Comparison of ENCODE assay signal across 27 cellular contexts in the genomic region with DNA sequence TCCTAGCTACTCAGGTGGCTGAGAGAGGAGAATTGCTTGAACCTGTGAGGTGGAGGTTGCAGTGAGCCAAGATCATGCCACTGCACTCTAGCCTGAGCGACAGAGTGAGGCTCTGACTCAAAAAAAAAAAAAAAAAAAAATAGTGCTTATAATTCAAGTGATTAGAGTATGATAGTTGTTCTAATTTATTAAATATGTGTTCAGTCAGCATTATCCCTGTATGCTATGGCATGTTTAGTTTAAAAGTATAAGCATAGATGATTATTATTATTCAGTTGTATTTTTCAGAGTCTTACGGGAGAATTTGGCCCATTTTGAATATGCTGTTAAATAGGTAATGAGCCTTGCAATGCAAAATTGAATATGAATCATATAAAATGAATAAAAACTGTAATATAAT.
DNase-seq lines count a peak whose midpoint lies in the region; ATAC-seq, FAIRE-seq and TF ChIP-seq lines count a peak whose summit lies in the region.
"Had no signal": no experiment of that assay in that cellular context is flagged by ENCODE, and none has a peak within 500 bp of the region (broad histone marks: within the 10 kb centered on the region; RNA-seq: fewer than 3 reads in every experiment).

No MANE protein-coding gene starts in this region.

- H3K79me2 ChIP-seq in HepG2 (ENCODE audit: insufficient read depth, low read length) = no peaks in the 10 kb centered on the region

- H3K9me1 ChIP-seq in IMR-90 (ENCODE audit: insufficient read depth, low read length) = peaks cover 8% of the 10 kb centered on the region; the same call in 1 of the 2 replicates

- TF ChIP-seq POLR2A in HepG2 (IDR thresholded peaks at IDR 0.05; ENCODE audit: insufficient read depth in 1 of 2, low read depth in 2 of 2, low read length in 2 of 2) (no peak), right lobe of liver (IDR thresholded peaks at IDR 0.05) (no peak), IMR-90 (IDR thresholded peaks at IDR 0.05; ENCODE audit: low read depth, low read length) (no peak)

- peaks cover 8% of the 10 kb centered on the region for H3K4me1 Mint-ChIP-seq in CD4-positive, alpha-beta T cell (ENCODE audit: low read depth)
- H3K4me1 Mint-ChIP-seq in immature natural killer cell = peaks cover 6 to 38% of the 10 kb centered on the region in 2 donors

- no peak overlapping the region for H3K4me3 Mint-ChIP-seq in CD4-positive, alpha-beta T cell
- no peak overlapping the region for H3K4me3 Mint-ChIP-seq in immature natural killer cell
- H3K4me3 Mint-ChIP-seq: B cell; CD8-positive, alpha-beta T cell had no signal

- H4K91ac ChIP-seq in IMR-90 (ENCODE audit: insufficient read depth, low read depth, low read length) = no peak overlapping the region

- H3K4me1 ChIP-seq in HepG2 (ENCODE audit: insufficient read depth, low read length) = peaks cover 10% of the 10 kb centered on the region; the same call in 1 of the 2 replicates
- H3K4me1 ChIP-seq in right lobe of liver = no peaks in the 10 kb centered on the region
- H3K4me1 ChIP-seq in IMR-90 (ENCODE audit: control insufficient read depth, insufficient read depth, low read length) = no peaks in the 10 kb centered on the region
- H3K4me1 ChIP-seq: BLaER1 treated with 17β-estradiol and CSF1 and Interleukin-3, amounts not matched to agents 10 nM and 100 nM had no signal

- no TSS peak for BruUV-seq in HepG2 (replicated peaks; lab: Mats Ljungman, UMichigan)
- BruUV-seq in IMR-90 (replicated peaks; lab: Mats Ljungman, UMichigan) = no TSS peak

- H3K9me3 ChIP-seq in HepG2 (ENCODE audit: low read length) (no peaks in the 10 kb centered on the region), right lobe of liver (no peaks in the 10 kb centered on the region), IMR-90 (ENCODE audit: control insufficient read depth, insufficient read depth, low read length) (no peaks in the 10 kb centered on the region)
- H3K9me3 ChIP-seq in CD4-positive, alpha-beta T cell (ENCODE audit: control insufficient read depth, low read length) = no peaks in the 10 kb centered on the region
- H3K9me3 ChIP-seq: BLaER1 treated with 17β-estradiol and CSF1 and Interleukin-3, amounts not matched to agents 10 nM and 100 nM; Caco-2 had no signal

- H3K9ac ChIP-seq in HepG2 (ENCODE audit: insufficient read depth, low read depth, low read length) = no peak overlapping the region
- no peak overlapping the region for H3K9ac ChIP-seq in IMR-90 (ENCODE audit: low read depth, low read length)
- H3K9ac ChIP-seq: BLaER1 treated with 17β-estradiol and CSF1 and Interleukin-3, amounts not matched to agents 10 nM and 100 nM had no signal

- no peak for FAIRE-seq in HepG2 (lab: Jason Lieb, UNC)
- FAIRE-seq: A204.1, D721Med, GM12878, GM12892, GM18507 had no signal

- H3K36me3 ChIP-seq in HepG2 (replicated peaks in 1 of 2; ENCODE audit: control insufficient read depth in 1 of 2, insufficient read depth in 2 of 2, low read length in 2 of 2) (peaks cover 11 to 43% of the 10 kb centered on the region in 2 experiments), right lobe of liver (peaks cover 0 to 48% (median 6%) of the 10 kb centered on the region in 4 donors), IMR-90 (ENCODE audit: control insufficient read depth, insufficient read depth, low read length) (peaks cover 18% of the 10 kb centered on the region)

- TF ChIP-seq CTCF in HepG2 (CRISPR knock-in tag; IDR thresholded peaks at IDR 0.05) (no peak), right lobe of liver (IDR thresholded peaks at IDR 0.05) (no peak), IMR-90 (conservative IDR thresholded peaks at IDR 0.05; ENCODE audit: low read depth, low read length) (no peak)
- no peak for TF ChIP-seq CTCF in CD4-positive, alpha-beta T cell (IDR thresholded peaks at IDR 0.05)

- no peak overlapping the region for H3K56ac ChIP-seq in IMR-90 (ENCODE audit: extremely low read depth, insufficient read depth, low read length)

- H3K79me1 ChIP-seq in IMR-90 (ENCODE audit: low read depth in 1 of 2, low read length in 2 of 2) = peaks cover 25 to 30% of the 10 kb centered on the region in 2 experiments

- DNase-seq in HepG2 (ENCODE audit: low spot score) (no peak), right lobe of liver (no peak), IMR-90 (no peak), immature natural killer cell (no peak), NCI-H1048 (lab: John Stamatoyannopoulos, UW) (no peak), DMS 273 treated with DMSO at 0.1 percent for 48 hours (lab: John Stamatoyannopoulos, UW) (no peak), HuH-7 (ENCODE audit: low spot score) (no peak)
- DNase-seq in CD4-positive, alpha-beta T cell = no peak
- DNase-seq: 8988T; AML-193; Caco-2; Calu3; CD8-positive, alpha-beta T cell; DMS153; DMS53; DMS79; DND-41; EL; GDM1 had no signal

- peaks cover 73% of the 10 kb centered on the region for H3K36me3 Mint-ChIP-seq in CD4-positive, alpha-beta T cell (ENCODE audit: low read depth)
- peaks cover 0 to 20% (median 13%) of the 10 kb centered on the region in 3 donors for H3K36me3 Mint-ChIP-seq in immature natural killer cell

- WGBS in HepG2 (ENCODE audit: low lambda C conversion rate) = 97% methylated on average over 2 of the region's 2 CpGs
- 98% methylated on average over 2 of the region's 2 CpGs for whole genome bisulfite sequencing in right lobe of liver (ENCODE audit: insufficient coverage, low coverage, low lambda C conversion rate, missing lambda C conversion rate)
- WGBS in IMR-90 (ENCODE audit: extremely low coverage in 2 of 2, insufficient read length in 1 of 2), 2 experiments = no CpG with 5 or more reads among the region's 2 CpGs

- H2AFZ ChIP-seq in HepG2 (ENCODE audit: low read length) = no peak overlapping the region
- no peak overlapping the region for H2AFZ ChIP-seq in IMR-90 (replicated peaks; ENCODE audit: low read length, poor library complexity)

- no peaks in the 10 kb centered on the region for H4K20me1 ChIP-seq in HepG2 (ENCODE audit: insufficient read depth, low read length)
- no peaks in the 10 kb centered on the region; the same call in 1 of the 2 replicates for H4K20me1 ChIP-seq in IMR-90 (ENCODE audit: insufficient read depth, low read length)

- CTCF ChIA-PET in HepG2 (lab: Yijun Ruan, JAX; ENCODE audit: low intra/inter-chr PET ratio, low total read pairs) = no interaction called here
- CTCF ChIA-PET in CD4-positive, alpha-beta T cell (lab: Charles Lee) = no interaction called here
- CTCF ChIA-PET in IMR-90 (lab: Yijun Ruan, JAX) = no interaction called here

- POLR2A ChIA-PET in HepG2 (lab: Yijun Ruan, JAX) = no interaction called here
- POLR2A ChIA-PET in CD4-positive, alpha-beta T cell (lab: Charles Lee) = no interaction called here
- POLR2A ChIA-PET in IMR-90 (lab: Charles Lee; ENCODE audit: unreplicated experiment) = no interaction called here

- H3K9me3 Mint-ChIP-seq in CD4-positive, alpha-beta T cell = no peaks in the 10 kb centered on the region
- no peaks in the 10 kb centered on the region for H3K9me3 Mint-ChIP-seq in immature natural killer cell
- H3K9me3 Mint-ChIP-seq: CD8-positive, alpha-beta T cell had no signal

- H3K18ac ChIP-seq in IMR-90 (ENCODE audit: low read depth, low read length) = no peak overlapping the region

- no peak overlapping the region for H4K8ac ChIP-seq in IMR-90 (ENCODE audit: low read depth in 2 of 2, low read length in 2 of 2)

- H3K4me3 ChIP-seq in HepG2 (replicated peaks in 1 of 3; ENCODE audit: insufficient read depth in 1 of 3, low read depth in 2 of 3, low read length in 3 of 3) (no peak overlapping the region), right lobe of liver (no peak overlapping the region), IMR-90 (ENCODE audit: insufficient read depth, low read depth, low read length) (no peak overlapping the region)
- H3K4me3 ChIP-seq: BLaER1 treated with 17β-estradiol and CSF1 and Interleukin-3, amounts not matched to agents 10 nM and 100 nM; GM12878 had no signal

- no peak for TF ChIP-seq EP300 in HepG2 (IDR thresholded peaks at IDR 0.05; ENCODE audit: low read depth in 2 of 2, low read length in 2 of 2)
- no peak for TF ChIP-seq EP300 in HepG2 (CRISPR knock-in tag; IDR thresholded peaks at IDR 0.05; ENCODE audit: borderline replicate concordance)

- dilution Hi-C loops in IMR-90 (cut with HindIII; ENCODE audit: low sequenced_read_pairs, unreplicated experiment) = no loop called here

- H2BK5ac ChIP-seq in IMR-90 (ENCODE audit: low read depth, low read length, poor library complexity, severe bottlenecking) = no peak overlapping the region

- no peaks in the 10 kb centered on the region for H3K27me3 Mint-ChIP-seq in CD4-positive, alpha-beta T cell
- H3K27me3 Mint-ChIP-seq in immature natural killer cell (ENCODE audit: low read depth in 3 of 3) = no peaks in the 10 kb centered on the region
- H3K27me3 Mint-ChIP-seq: B cell had no signal

- no peak overlapping the region for H2BK120ac ChIP-seq in IMR-90 (ENCODE audit: low read depth, low read length)

- no peak overlapping the region for H2AK9ac ChIP-seq in IMR-90 (replicated peaks; ENCODE audit: low read depth, low read length, poor library complexity)

- H3K4me2 ChIP-seq in HepG2 (ENCODE audit: low read depth, low read length) = no peak overlapping the region
- no peak overlapping the region for H3K4me2 ChIP-seq in IMR-90 (ENCODE audit: low read depth, low read length)
- H3K4me2 ChIP-seq: BLaER1 treated with 17β-estradiol and CSF1 and Interleukin-3, amounts not matched to agents 10 nM and 100 nM had no signal

- TF ChIP-seq RAD21 in HepG2 (CRISPR knock-in tag; IDR thresholded peaks at IDR 0.05) (no peak), IMR-90 (IDR thresholded peaks at IDR 0.05; ENCODE audit: low read length) (no peak)

- no peak overlapping the region for H4K5ac ChIP-seq in IMR-90 (ENCODE audit: low read depth, low read length)

- H3K14ac ChIP-seq in IMR-90 (replicated peaks; ENCODE audit: low read depth, low read length) = no peak overlapping the region

- H2BK15ac ChIP-seq in IMR-90 (ENCODE audit: low read depth, low read length) = no peak overlapping the region

- in situ Hi-C loops in HepG2 (cut with HindIII; ENCODE audit: extremely low pct_ligation_motif_present, low pct_unique_long_range_greater_than_20kb) (no loop called here), IMR-90 (cut with MboI; ENCODE audit: low sequenced_read_pairs) (no loop called here)

- H3K23ac ChIP-seq in IMR-90 (ENCODE audit: low read depth, low read length) = no peak overlapping the region

- no peak for ATAC-seq in HepG2
- ATAC-seq in right lobe of liver = no peak
- no peak for ATAC-seq in CD4-positive, alpha-beta T cell (ENCODE audit: poor library complexity)
- no peak for ATAC-seq in IMR-90 (ENCODE audit: low read depth)
- ATAC-seq: CD8-positive, alpha-beta T cell; GM12878 had no signal

- no peaks in the 10 kb centered on the region for H3K27me3 ChIP-seq in HepG2 (ENCODE audit: control insufficient read depth in 1 of 2, insufficient read depth in 2 of 2, low read length in 2 of 2)
- no peaks in the 10 kb centered on the region for H3K27me3 ChIP-seq in right lobe of liver
- no peaks in the 10 kb centered on the region for H3K27me3 ChIP-seq in CD4-positive, alpha-beta T cell (ENCODE audit: control insufficient read depth, insufficient read depth, low read length)
- no peaks in the 10 kb centered on the region for H3K27me3 ChIP-seq in IMR-90 (ENCODE audit: control insufficient read depth, insufficient read depth, low read length)
- H3K27me3 ChIP-seq: BLaER1 treated with 17β-estradiol and CSF1 and Interleukin-3, amounts not matched to agents 10 nM and 100 nM had no signal

- intact Hi-C loops in HepG2 (cut with micrococcal nuclease; ENCODE audit: unreplicated experiment) = no loop called here
- intact Hi-C loops in right lobe of liver (cut with DNase I) = no loop called here
- intact Hi-C loops in CD4-positive, alpha-beta T cell (cut with DNase I, micrococcal nuclease) = no loop called here
- intact Hi-C loops in IMR-90 (cut with micrococcal nuclease) = no loop called here

- H3K4ac ChIP-seq in IMR-90 (ENCODE audit: low read depth, low read length) = no peak overlapping the region

- H3K27ac Mint-ChIP-seq in CD4-positive, alpha-beta T cell = peak overlapping the region; percentile 53
- peak overlapping the region in 4 of 6 donors; percentile 17 to 68 (median 36) for H3K27ac Mint-ChIP-seq in immature natural killer cell
- H3K27ac Mint-ChIP-seq: B cell had no signal

- no peak overlapping the region for H2BK20ac ChIP-seq in IMR-90 (ENCODE audit: low read depth, low read length)

- H2AK5ac ChIP-seq in IMR-90 (ENCODE audit: low read depth, low read length) = no peak overlapping the region

- H3K27ac ChIP-seq in HepG2 (ENCODE audit: extremely low read length, insufficient read depth, low read length) = no peak overlapping the region
- H3K27ac ChIP-seq in right lobe of liver = no peak overlapping the region
- no peak overlapping the region for H3K27ac ChIP-seq in CD4-positive, alpha-beta T cell (ENCODE audit: low read depth, low read length)
- no peak overlapping the region for H3K27ac ChIP-seq in IMR-90 (ENCODE audit: insufficient read depth, low read length)
- H3K27ac ChIP-seq: BLaER1 treated with 17β-estradiol and CSF1 and Interleukin-3, amounts not matched to agents 10 nM and 100 nM; C4-2B had no signal
